Comparison of ENCODE assay signal across 12 cellular contexts in the genomic region with DNA sequence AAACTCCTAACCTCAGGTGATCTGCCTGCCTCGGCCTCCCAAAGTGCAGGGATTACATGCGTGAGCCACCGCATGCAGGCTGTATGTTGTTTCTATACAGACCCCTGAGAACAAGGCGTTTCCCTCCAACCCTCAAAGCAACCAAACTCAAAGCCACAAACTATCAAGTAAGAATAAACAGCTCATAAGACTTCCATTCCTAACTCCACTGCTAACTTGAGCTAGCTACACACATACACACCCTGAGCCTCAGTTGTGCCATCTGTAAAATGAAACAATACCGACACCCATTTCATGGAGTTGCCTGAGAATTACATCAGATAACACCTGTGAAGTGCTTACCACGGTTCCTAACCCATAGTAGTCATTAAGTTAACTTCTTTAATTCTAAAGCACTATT.
DNase-seq lines count a peak whose midpoint lies in the region; ATAC-seq and TF ChIP-seq lines count a peak whose summit lies in the region.
"Had no signal": no experiment of that assay in that cellular context is flagged by ENCODE, and none has a peak within 500 bp of the region (broad histone marks: within the 10 kb centered on the region; RNA-seq: fewer than 3 reads in every experiment).

No MANE protein-coding gene starts in this region.

- H3F3A ChIP-seq in neural progenitor cell (ENCODE audit: low read depth), result peaks cover 82% of the 10 kb centered on the region

- peaks cover 21% of the 10 kb centered on the region for H3K36me3 Mint-ChIP-seq in CD8-positive, alpha-beta T cell
- H3K36me3 Mint-ChIP-seq in central memory CD8-positive, alpha-beta T cell (ENCODE audit: insufficient read depth), result peaks cover 5% of the 10 kb centered on the region
- H3K36me3 Mint-ChIP-seq in neural progenitor cell, result no peaks in the 10 kb centered on the region

- no peaks in the 10 kb centered on the region for H3K27me3 Mint-ChIP-seq in CD8-positive, alpha-beta T cell (ENCODE audit: low read depth)
- no peaks in the 10 kb centered on the region for H3K27me3 Mint-ChIP-seq in central memory CD8-positive, alpha-beta T cell
- H3K27me3 Mint-ChIP-seq in neural progenitor cell (ENCODE audit: insufficient read depth, low read depth), result peaks cover 3% of the 10 kb centered on the region

- intact Hi-C loops in CD8-positive, alpha-beta T cell (cut with DNase I, micrococcal nuclease), result loop anchor here in 1 of 2 experiments (5.0 kb wide), 1 partner anchor 33 kb away; no protein-coding TSS in a partner anchor
- intact Hi-C loops in heart right ventricle (cut with DNase I), result no loop called here

- ATAC-seq in CD8-positive, alpha-beta T cell, result no peak
- ATAC-seq in central memory CD8-positive, alpha-beta T cell (replicated peaks; ENCODE audit: extremely low read depth, poor library complexity, severe bottlenecking), result no peak
- no peak for ATAC-seq in GM19328 (IDR thresholded peaks at IDR 0.05; ENCODE audit: unreplicated experiment)
- no peak for ATAC-seq in GM21526 (IDR thresholded peaks at IDR 0.05; ENCODE audit: low FRiP score, unreplicated experiment)
- no peak for ATAC-seq in heart right ventricle
- ATAC-seq: Panc1 had no signal

- no peaks in the 10 kb centered on the region for H3K27me3 ChIP-seq in CD8-positive, alpha-beta T cell (ENCODE audit: insufficient read depth, low read length)
- no peaks in the 10 kb centered on the region for H3K27me3 ChIP-seq in neural progenitor cell
- no peaks in the 10 kb centered on the region for H3K27me3 ChIP-seq in heart right ventricle
- H3K27me3 ChIP-seq: adrenal gland had no signal

- peaks cover 97% of the 10 kb centered on the region for H3K4me1 ChIP-seq in CD8-positive, alpha-beta T cell (ENCODE audit: insufficient read depth, low read length)
- H3K4me1 ChIP-seq in neural progenitor cell (peaks cover 76% of the 10 kb centered on the region), heart right ventricle (peaks cover 6 to 62% (median 48%) of the 10 kb centered on the region in 9 donors)

- H4K20me1 ChIP-seq in neural progenitor cell (ENCODE audit: low read depth), result peaks cover 76% of the 10 kb centered on the region

- no peak overlapping the region for H3K9ac ChIP-seq in neural progenitor cell

- H3K36me3 ChIP-seq in CD8-positive, alpha-beta T cell (ENCODE audit: insufficient read depth, low read length), result no peaks in the 10 kb centered on the region
- H3K36me3 ChIP-seq in neural progenitor cell (no peaks in the 10 kb centered on the region), heart right ventricle (no peaks in the 10 kb centered on the region)
- H3K36me3 ChIP-seq: adrenal gland, WERI-Rb-1 had no signal

- no peak overlapping the region for H3K4me3 ChIP-seq in CD8-positive, alpha-beta T cell (ENCODE audit: low read depth, low read length)
- H3K4me3 ChIP-seq in neural progenitor cell (no peak overlapping the region), heart right ventricle (no peak overlapping the region)
- H3K4me3 ChIP-seq: adrenal gland had no signal

- POLR2A ChIA-PET in CD8-positive, alpha-beta T cell (lab: Charles Lee), result interaction anchor here (0.6 to 7.3 kb wide), 5 partner anchors 13 to 95 kb away, joined by 3 to 59 read pairs (median 3); a partner anchor contains a TSS

- H3K4me1 Mint-ChIP-seq in CD8-positive, alpha-beta T cell (ENCODE audit: low read depth), result peaks cover 88% of the 10 kb centered on the region
- H3K4me1 Mint-ChIP-seq in central memory CD8-positive, alpha-beta T cell, result peaks cover 80% of the 10 kb centered on the region
- H3K4me1 Mint-ChIP-seq in neural progenitor cell, result peaks cover 60% of the 10 kb centered on the region

- H3K4me3 Mint-ChIP-seq in CD8-positive, alpha-beta T cell, result peak overlapping the region; percentile 60
- H3K4me3 Mint-ChIP-seq in central memory CD8-positive, alpha-beta T cell, result peak overlapping the region; percentile 33
- H3K4me3 Mint-ChIP-seq in neural progenitor cell, result no peak overlapping the region

- peak overlapping the region; percentile 11 for H3K27ac ChIP-seq in CD8-positive, alpha-beta T cell (ENCODE audit: low read depth, low read length)
- peak overlapping the region; percentile 87 for H3K27ac ChIP-seq in neural progenitor cell
- peak overlapping the region in 2 of 10 donors; percentile 3 to 26 for H3K27ac ChIP-seq in heart right ventricle
- H3K27ac ChIP-seq: WERI-Rb-1 had no signal

- peak overlapping the region; percentile 62 for H3K4me2 ChIP-seq in neural progenitor cell

- H3K9me3 Mint-ChIP-seq in CD8-positive, alpha-beta T cell, result no peaks in the 10 kb centered on the region
- no peaks in the 10 kb centered on the region for H3K9me3 Mint-ChIP-seq in central memory CD8-positive, alpha-beta T cell
- H3K9me3 Mint-ChIP-seq in neural progenitor cell, result no peaks in the 10 kb centered on the region

- TF ChIP-seq CTCF in CD8-positive, alpha-beta T cell (IDR thresholded peaks at IDR 0.05), result no peak
- TF ChIP-seq CTCF in neural progenitor cell (IDR thresholded peaks at IDR 0.05) (no peak), heart right ventricle (IDR thresholded peaks at IDR 0.05) (no peak)

- H3K27ac Mint-ChIP-seq in CD8-positive, alpha-beta T cell, result peak overlapping the region; percentile 96
- peak overlapping the region; percentile 82 for H3K27ac Mint-ChIP-seq in central memory CD8-positive, alpha-beta T cell (ENCODE audit: low read depth)
- H3K27ac Mint-ChIP-seq in neural progenitor cell, result peak overlapping the region; percentile 5

- WGBS in heart right ventricle, 2 donors, result 94 to 96% methylated on average over 6 of the region's 6 CpGs

- no peaks in the 10 kb centered on the region for H3K9me3 ChIP-seq in CD8-positive, alpha-beta T cell (ENCODE audit: low read length)
- H3K9me3 ChIP-seq in neural progenitor cell (ENCODE audit: low read depth) (no peaks in the 10 kb centered on the region), heart right ventricle (no peaks in the 10 kb centered on the region)
- H3K9me3 ChIP-seq: adrenal gland had no signal

- no peak overlapping the region for H2AFZ ChIP-seq in neural progenitor cell (replicated peaks)

- H3K79me2 ChIP-seq in neural progenitor cell (ENCODE audit: low read depth), result peaks cover 97% of the 10 kb centered on the region

- no peak for DNase-seq in CD8-positive, alpha-beta T cell
- peak; percentile 54 for DNase-seq in NAMALWA (ENCODE audit: low spot score)
- no peak for DNase-seq in central memory CD8-positive, alpha-beta T cell (ENCODE audit: low spot score in 2 of 2)
- no peak for DNase-seq in neural progenitor cell (ENCODE audit: low spot score)
- no peak for DNase-seq in kidney glomerular epithelial cell (lab: John Stamatoyannopoulos, UW)
- no peak for DNase-seq in heart right ventricle
- DNase-seq: adrenal gland, NCI-H1694, WERI-Rb-1 had no signal

- CTCF ChIA-PET in CD8-positive, alpha-beta T cell (lab: Charles Lee), result interaction anchor here (1.7 kb wide), 1 partner anchor 90 kb away, joined by 4 read pairs; no protein-coding TSS in a partner anchor

Comparison
In these comparisons a context has a peak if more than half of its experiments do, and no peak if none do; other contexts are left out.
1. H3K27ac Mint-ChIP-seq: peak in every context shown above with its lines; median percentile 96 in CD8-positive, alpha-beta T cell; 82 in central memory CD8-positive, alpha-beta T cell; 5 in neural progenitor cell.